Comparison of ENCODE assay signal across 8 cellular contexts in the genomic region with DNA sequence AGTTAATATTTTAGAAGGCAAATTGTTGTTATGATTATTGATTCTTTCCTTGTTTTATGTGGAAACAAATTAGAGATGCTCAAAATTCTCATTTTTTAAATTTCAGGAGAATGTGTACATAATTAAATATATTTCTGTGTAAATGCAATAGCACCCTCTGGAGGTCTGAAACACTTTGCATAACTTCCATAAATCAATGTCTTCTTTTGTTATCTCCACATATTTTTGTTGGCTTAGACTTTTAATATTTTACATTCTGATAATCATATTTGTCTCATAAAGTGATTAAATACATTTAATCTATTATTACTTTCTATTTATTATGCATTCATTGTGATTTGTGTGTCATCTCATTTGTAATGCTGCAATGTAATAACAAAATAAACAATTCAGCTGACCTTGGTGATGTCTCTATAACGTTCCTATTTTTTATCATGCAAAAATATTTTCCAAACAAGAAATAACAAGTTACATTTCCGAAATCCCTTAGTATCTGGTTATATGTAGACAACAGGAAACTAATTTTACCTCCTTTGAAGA.
A peak's percentile ranks its signal among the peaks of the same experiment; 100 is the strongest.
DNase-seq lines count a peak whose midpoint lies in the region; ATAC-seq and TF ChIP-seq lines count a peak whose summit lies in the region.

No MANE protein-coding gene starts in this region.

- no peaks in the 10 kb centered on the region for H3K27me3 ChIP-seq in thyroid gland

- no peaks in the 10 kb centered on the region for H3K36me3 ChIP-seq in thyroid gland

- 22 to 37% methylated on average over 2 of the region's 2 CpGs for whole genome bisulfite sequencing in thyroid gland, 2 donors

- intact Hi-C loops in thyroid gland (cut with DNase I): no loop called here

- no peak for ATAC-seq in left lobe of liver

- H3K27ac ChIP-seq in thyroid gland: no peak overlapping the region

- H3K4me3 ChIP-seq in fibroblast of mammary gland (ENCODE audit: control insufficient read depth, low read depth, low read length) (no peak overlapping the region), thyroid gland (replicated peaks in 1 of 3) (no peak overlapping the region)

- TF ChIP-seq CTCF in fibroblast of mammary gland (conservative IDR thresholded peaks at IDR 0.05; ENCODE audit: control insufficient read depth, insufficient read depth, low read depth, low read length) (peak; percentile 66), thyroid gland (IDR thresholded peaks at IDR 0.05) (peak in 4 of 6 experiments; percentile 15 to 51 (median 36))

- DNase-seq in SIG-M5 treated with dmso at 0.1 percent for 504 hours (lab: John Stamatoyannopoulos, UW; ENCODE audit: unreplicated experiment) (peak; percentile 27), SIG-M5 (lab: John Stamatoyannopoulos, UW) (no peak), OCI-M1 (lab: John Stamatoyannopoulos, UW) (peak; percentile 64), fibroblast of mammary gland (ENCODE audit: low read depth) (peak; percentile 68), thyroid gland (no peak), GM19240 (ENCODE audit: insufficient read length, low spot score) (no peak), left lobe of liver (ENCODE audit: low spot score) (no peak)
- no peak for DNase-seq in central memory CD4-positive, alpha-beta T cell

- no peaks in the 10 kb centered on the region for H3K4me1 ChIP-seq in thyroid gland

- TF ChIP-seq POLR2A in thyroid gland (IDR thresholded peaks at IDR 0.05): no peak

- H3K9me3 ChIP-seq in thyroid gland: no peaks in the 10 kb centered on the region

Comparison
In these comparisons a context has a peak if more than half of its experiments do, and no peak if none do; other contexts are left out.
1. DNase-seq: peak in SIG-M5 treated with dmso at 0.1 percent for 504 hours (single experiment), OCI-M1 (single experiment) and fibroblast of mammary gland (single experiment); none in SIG-M5 (single experiment), thyroid gland (0 of 2), GM19240 (single experiment), central memory CD4-positive, alpha-beta T cell (single experiment) and left lobe of liver (single experiment).